Comparison of ENCODE assay signal across 1 cellular context in genomic region chr10:80504897-80505465, GRCh38.
TF ChIP-seq lines count a peak whose summit lies in the region.

No MANE protein-coding gene starts in this region.

TF ChIP-seq in GM23338, 12 proteins besides CTCF, POLR2A, EP300 and RAD21 (continued from another document):
- TF ChIP-seq, protein P1, sequence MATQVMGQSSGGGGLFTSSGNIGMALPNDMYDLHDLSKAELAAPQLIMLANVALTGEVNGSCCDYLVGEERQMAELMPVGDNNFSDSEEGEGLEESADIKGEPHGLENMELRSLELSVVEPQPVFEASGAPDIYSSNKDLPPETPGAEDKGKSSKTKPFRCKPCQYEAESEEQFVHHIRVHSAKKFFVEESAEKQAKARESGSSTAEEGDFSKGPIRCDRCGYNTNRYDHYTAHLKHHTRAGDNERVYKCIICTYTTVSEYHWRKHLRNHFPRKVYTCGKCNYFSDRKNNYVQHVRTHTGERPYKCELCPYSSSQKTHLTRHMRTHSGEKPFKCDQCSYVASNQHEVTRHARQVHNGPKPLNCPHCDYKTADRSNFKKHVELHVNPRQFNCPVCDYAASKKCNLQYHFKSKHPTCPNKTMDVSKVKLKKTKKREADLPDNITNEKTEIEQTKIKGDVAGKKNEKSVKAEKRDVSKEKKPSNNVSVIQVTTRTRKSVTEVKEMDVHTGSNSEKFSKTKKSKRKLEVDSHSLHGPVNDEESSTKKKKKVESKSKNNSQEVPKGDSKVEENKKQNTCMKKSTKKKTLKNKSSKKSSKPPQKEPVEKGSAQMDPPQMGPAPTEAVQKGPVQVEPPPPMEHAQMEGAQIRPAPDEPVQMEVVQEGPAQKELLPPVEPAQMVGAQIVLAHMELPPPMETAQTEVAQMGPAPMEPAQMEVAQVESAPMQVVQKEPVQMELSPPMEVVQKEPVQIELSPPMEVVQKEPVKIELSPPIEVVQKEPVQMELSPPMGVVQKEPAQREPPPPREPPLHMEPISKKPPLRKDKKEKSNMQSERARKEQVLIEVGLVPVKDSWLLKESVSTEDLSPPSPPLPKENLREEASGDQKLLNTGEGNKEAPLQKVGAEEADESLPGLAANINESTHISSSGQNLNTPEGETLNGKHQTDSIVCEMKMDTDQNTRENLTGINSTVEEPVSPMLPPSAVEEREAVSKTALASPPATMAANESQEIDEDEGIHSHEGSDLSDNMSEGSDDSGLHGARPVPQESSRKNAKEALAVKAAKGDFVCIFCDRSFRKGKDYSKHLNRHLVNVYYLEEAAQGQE (IDR thresholded peaks at IDR 0.05; ENCODE audit: unreplicated experiment): no peak
- TF ChIP-seq JUNB (IDR thresholded peaks at IDR 0.05; ENCODE audit: unreplicated experiment): no peak
- no peak for TF ChIP-seq CREB1 (CRISPR knock-in tag; IDR thresholded peaks at IDR 0.05; ENCODE audit: low read depth)
- TF ChIP-seq, protein P2, sequence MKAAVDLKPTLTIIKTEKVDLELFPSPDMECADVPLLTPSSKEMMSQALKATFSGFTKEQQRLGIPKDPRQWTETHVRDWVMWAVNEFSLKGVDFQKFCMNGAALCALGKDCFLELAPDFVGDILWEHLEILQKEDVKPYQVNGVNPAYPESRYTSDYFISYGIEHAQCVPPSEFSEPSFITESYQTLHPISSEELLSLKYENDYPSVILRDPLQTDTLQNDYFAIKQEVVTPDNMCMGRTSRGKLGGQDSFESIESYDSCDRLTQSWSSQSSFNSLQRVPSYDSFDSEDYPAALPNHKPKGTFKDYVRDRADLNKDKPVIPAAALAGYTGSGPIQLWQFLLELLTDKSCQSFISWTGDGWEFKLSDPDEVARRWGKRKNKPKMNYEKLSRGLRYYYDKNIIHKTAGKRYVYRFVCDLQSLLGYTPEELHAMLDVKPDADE (IDR thresholded peaks at IDR 0.05): no peak
- TF ChIP-seq POLR2AphosphoS5 (IDR thresholded peaks at IDR 0.05; ENCODE audit: low read depth): no peak
- no peak for TF ChIP-seq ZNF114 (CRISPR knock-in tag; IDR thresholded peaks at IDR 0.05)
- TF ChIP-seq EZH2 (IDR thresholded peaks at IDR 0.05; ENCODE audit: low read depth, unreplicated experiment): no peak
- no peak for TF ChIP-seq EZH2phosphoT487 (IDR thresholded peaks at IDR 0.05; ENCODE audit: unreplicated experiment)
